Comparison of ENCODE assay signal across 18 cellular contexts in genomic region chr19:3766520-3766919, GRCh38. TPM values are rescaled to one million over a fixed set of nuclear protein-coding genes. Genes with fewer than 3 reads are reported as not detected.
DNase-seq lines count a peak whose midpoint lies in the region; ATAC-seq and TF ChIP-seq lines count a peak whose summit lies in the region.
"Had no signal": no experiment of that assay in that cellular context is flagged by ENCODE, and none has a peak within 500 bp of the region (broad histone marks: within the 10 kb centered on the region; RNA-seq: fewer than 3 reads in every experiment).

No MANE protein-coding gene starts in this region.

- DNase-seq in Right ventricle myocardium inferior (ENCODE audit: missing footprints) (peak; percentile 22), left ventricle myocardium superior (no peak), ureter (ENCODE audit: low spot score) (no peak), HFFc6 (no peak), DMS79 (lab: John Stamatoyannopoulos, UW) (no peak)
- peak; percentile 44 for DNase-seq in activated naive CD8-positive, alpha-beta T cell treated with anti-CD3 and anti-CD28 coated beads, Interleukin-2, amount 50 U/mL, for 24 hours
- DNase-seq: activated CD8-positive, alpha-beta memory T cell treated with anti-CD3 and anti-CD28 coated beads, Interleukin-2, amount 50 U/mL, for 48 hours; heart right ventricle; kidney; NCI-H2029; NCI-H524; PC-9; posterior cingulate gyrus; SK-N-SH had no signal

- peaks cover 10% of the 10 kb centered on the region for H3K36me3 Mint-ChIP-seq in activated naive CD8-positive, alpha-beta T cell treated with anti-CD3 and anti-CD28 coated beads, Interleukin-2, amount 50 U/mL, for 24 hours (ENCODE audit: low read depth)
- peaks cover 10% of the 10 kb centered on the region; the same call in 1 of the 2 replicates for H3K36me3 Mint-ChIP-seq in HFFc6 (ENCODE audit: low read depth)

- H3K4me3 Mint-ChIP-seq in activated naive CD8-positive, alpha-beta T cell treated with anti-CD3 and anti-CD28 coated beads, Interleukin-2, amount 50 U/mL, for 24 hours = peak overlapping the region; percentile 18
- H3K4me3 Mint-ChIP-seq in HFFc6 = no peak overlapping the region
- H3K4me3 Mint-ChIP-seq: dendritic cell treated with granulocyte-macrophage colony-stimulating factor and Interleukin-4, amounts not matched to agents 40 ng/mL and 50 ng/mL, for 4 days had no signal

- peaks cover 3% of the 10 kb centered on the region for H3K27me3 Mint-ChIP-seq in activated naive CD8-positive, alpha-beta T cell treated with anti-CD3 and anti-CD28 coated beads, Interleukin-2, amount 50 U/mL, for 24 hours
- no peaks in the 10 kb centered on the region; the same call in 1 of the 2 replicates for H3K27me3 Mint-ChIP-seq in HFFc6 (ENCODE audit: insufficient read depth)
- H3K27me3 Mint-ChIP-seq: dendritic cell treated with granulocyte-macrophage colony-stimulating factor and Interleukin-4, amounts not matched to agents 40 ng/mL and 50 ng/mL, for 4 days had no signal

- H3K27ac Mint-ChIP-seq in activated naive CD8-positive, alpha-beta T cell treated with anti-CD3 and anti-CD28 coated beads, Interleukin-2, amount 50 U/mL, for 24 hours = peak overlapping the region; percentile 72
- no peak overlapping the region for H3K27ac Mint-ChIP-seq in HFFc6
- H3K27ac Mint-ChIP-seq: dendritic cell treated with granulocyte-macrophage colony-stimulating factor and Interleukin-4, amounts not matched to agents 40 ng/mL and 50 ng/mL, for 4 days had no signal

- no peak for TF ChIP-seq CTCF in HFFc6 (IDR thresholded peaks at IDR 0.05)

- H3K4me1 Mint-ChIP-seq in activated naive CD8-positive, alpha-beta T cell treated with anti-CD3 and anti-CD28 coated beads, Interleukin-2, amount 50 U/mL, for 24 hours = peaks cover 25% of the 10 kb centered on the region
- peaks cover 14% of the 10 kb centered on the region for H3K4me1 Mint-ChIP-seq in HFFc6 (ENCODE audit: low read depth)

- intact Hi-C loops in Right ventricle myocardium inferior (cut with DNase I) = loop anchor here (10.0 kb wide), 1 partner anchor 198 kb away; no protein-coding TSS in a partner anchor
- intact Hi-C loops in left ventricle myocardium superior (cut with micrococcal nuclease) = no loop called here

- no peaks in the 10 kb centered on the region for H3K9me3 Mint-ChIP-seq in activated naive CD8-positive, alpha-beta T cell treated with anti-CD3 and anti-CD28 coated beads, Interleukin-2, amount 50 U/mL, for 24 hours
- no peaks in the 10 kb centered on the region for H3K9me3 Mint-ChIP-seq in HFFc6
- H3K9me3 Mint-ChIP-seq: dendritic cell treated with granulocyte-macrophage colony-stimulating factor and Interleukin-4, amounts not matched to agents 40 ng/mL and 50 ng/mL, for 4 days had no signal

- ATAC-seq in Right ventricle myocardium inferior = no peak
- no peak for ATAC-seq in left ventricle myocardium superior
- no peak for ATAC-seq in activated naive CD8-positive, alpha-beta T cell treated with anti-CD3 and anti-CD28 coated beads, Interleukin-2, amount 50 U/mL, for 24 hours
- ATAC-seq: esophagus mucosa, heart right ventricle had no signal

RNA-seq across cellular contexts. Expression of gene MRPL54, which starts 4.0 kb away (rescaled TPM):
- total RNA-seq in Right ventricle myocardium inferior = 73.8 TPM
- total RNA-seq in left ventricle myocardium superior = 70.8 TPM
- total RNA-seq in ureter = 51.7 TPM
- total RNA-seq in HFFc6 (2021; fragmentation: NEBNext Ultra II Directional; extraction: Animal tissue kit (Norgen Biotek cat#: 25700)) = 10 to 100 TPM; 69.9 to 84.3 (median 77.9) TPM

RNA-seq across cellular contexts. Expression of gene APBA3, which starts 5.0 kb away (rescaled TPM):
- total RNA-seq in Right ventricle myocardium inferior (12.7 TPM), left ventricle myocardium superior (12.5 TPM), ureter (15.6 TPM)
- 10 to 100 TPM in 4 of 6 experiments, 1 to 10 TPM in 2; 9.1 to 13.8 (median 10.4) TPM for total RNA-seq in HFFc6 (2021; fragmentation: NEBNext Ultra II Directional; extraction: Animal tissue kit (Norgen Biotek cat#: 25700))

RNA-seq across cellular contexts. Expression of gene RAX2, which starts 5.5 kb away (rescaled TPM):
- total RNA-seq in Right ventricle myocardium inferior (not detected), left ventricle myocardium superior (not detected), ureter (not detected)
- total RNA-seq in HFFc6 (2021; fragmentation: NEBNext Ultra II Directional; extraction: Animal tissue kit (Norgen Biotek cat#: 25700)) = not detected
- total RNA-seq: esophagus mucosa, heart right ventricle, kidney, mononuclear cell, PC-9, smooth muscle cell had no signal

RNA-seq across cellular contexts. Expression of gene MATK, which starts 19.7 kb away (rescaled TPM):
- 0.43 TPM for total RNA-seq in Right ventricle myocardium inferior
- total RNA-seq in left ventricle myocardium superior = 0.62 TPM
- 1.9 TPM for total RNA-seq in ureter
- total RNA-seq in HFFc6 (2021; fragmentation: NEBNext Ultra II Directional; extraction: Animal tissue kit (Norgen Biotek cat#: 25700)) = not detected
- total RNA-seq: PC-9, smooth muscle cell had no signal

RNA-seq across cellular contexts. Expression of gene TJP3, which starts 58.3 kb away (rescaled TPM):
- total RNA-seq in Right ventricle myocardium inferior (0.62 TPM), left ventricle myocardium superior (0.22 TPM), ureter (59.7 TPM)
- not detected for total RNA-seq in HFFc6 (2021; fragmentation: NEBNext Ultra II Directional; extraction: Animal tissue kit (Norgen Biotek cat#: 25700))

Comparison
In these comparisons a context has a peak if more than half of its experiments do, and no peak if none do; other contexts are left out.
1. DNase-seq: peak in Right ventricle myocardium inferior (single experiment) and activated naive CD8-positive, alpha-beta T cell treated with anti-CD3 and anti-CD28 coated beads, Interleukin-2, amount 50 U/mL, for 24 hours (single experiment); none in left ventricle myocardium superior (single experiment), ureter (single experiment), HFFc6 (single experiment) and DMS79 (single experiment).